ENCODE assay signal across 8 cellular contexts in the genomic region with DNA sequence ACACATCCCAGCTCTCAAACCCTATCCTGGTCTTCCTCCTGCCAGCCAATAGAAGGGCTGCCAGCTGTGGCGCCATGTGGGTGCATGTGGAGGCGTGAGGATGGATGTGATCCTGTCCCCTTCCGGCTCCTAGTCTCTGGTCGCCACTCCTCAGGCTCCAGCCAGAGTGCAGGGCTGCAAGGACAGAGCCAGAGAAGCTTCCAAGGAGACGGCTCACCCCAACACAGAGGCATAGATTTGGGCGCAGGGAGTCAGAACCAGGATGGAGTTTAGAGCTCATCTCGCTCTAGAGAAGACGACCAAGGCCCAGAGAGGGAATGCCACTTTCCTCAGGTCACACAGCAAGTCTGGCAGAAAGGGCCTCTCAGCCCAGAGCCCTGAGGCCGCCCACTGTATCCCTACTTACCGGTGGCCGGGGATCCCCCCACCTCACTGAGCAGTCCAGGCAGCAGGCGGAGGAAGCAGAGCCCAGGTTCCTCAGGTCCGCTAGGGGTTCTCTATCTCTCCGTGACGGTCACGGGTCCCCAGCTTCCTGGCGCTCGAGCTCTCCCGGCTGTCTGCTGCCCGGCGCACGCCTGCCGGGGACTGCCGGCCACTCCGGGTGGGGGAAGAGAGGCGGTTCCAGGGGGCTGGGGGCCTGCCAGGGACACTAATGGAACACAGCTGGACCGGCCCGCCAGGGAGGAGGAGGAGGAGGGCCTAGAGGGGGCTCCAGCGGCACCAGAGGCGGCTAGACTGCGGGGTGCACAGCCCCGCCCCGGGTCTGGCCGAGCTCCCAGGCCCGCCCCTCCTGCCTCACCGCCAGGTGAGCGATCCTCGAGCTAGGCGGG. TPM values are rescaled to one million over a fixed set of nuclear protein-coding genes. Genes with fewer than 3 reads are reported as not detected.
DNase-seq lines count a peak whose midpoint lies in the region; ATAC-seq, FAIRE-seq and TF ChIP-seq lines count a peak whose summit lies in the region.

A gene (minus strand): TSS at position 587 of the 830 bp plus-strand sequence. CDS start 1,824 bp downstream, outside the sequence.

- no peaks in the 10 kb centered on the region for H3K9me2 ChIP-seq in OCI-LY7 (ENCODE audit: insufficient read depth, low read length)

- peak within 1 kb of the TSS; percentile 18 for H3K27ac Mint-ChIP-seq in neural progenitor cell

- CTCF ChIA-PET in OCI-LY7 (lab: Charles Lee; ENCODE audit: unreplicated experiment), result no interaction called here

- H3K4me3 ChIP-seq in neural progenitor cell (peak within 1 kb of the TSS; percentile 49), OCI-LY7 (ENCODE audit: low read depth, low read length, poor library complexity, severe bottlenecking) (no peak within 1 kb of the TSS)

- peaks cover 19% of the 10 kb centered on the region for H3K4me1 ChIP-seq in neural progenitor cell
- H3K4me1 ChIP-seq in OCI-LY7 (ENCODE audit: insufficient read depth, low read length, poor library complexity, severe bottlenecking), result no peaks in the 10 kb centered on the region

- H3K36me3 Mint-ChIP-seq in neural progenitor cell, result no peaks in the 10 kb centered on the region

- TF ChIP-seq POLR2A in GM12892 (IDR thresholded peaks at IDR 0.05; ENCODE audit: low read depth, low read length), result no peak

- H2AFZ ChIP-seq in neural progenitor cell (replicated peaks) (peak within 1 kb of the TSS; percentile 88), OCI-LY7 (ENCODE audit: low read length) (no peak within 1 kb of the TSS)

- H3F3A ChIP-seq in neural progenitor cell (ENCODE audit: low read depth), result peaks cover 5% of the 10 kb centered on the region

- H3K27ac ChIP-seq in neural progenitor cell (no peak within 1 kb of the TSS), OCI-LY7 (ENCODE audit: low read depth, low read length, poor library complexity, severe bottlenecking) (no peak within 1 kb of the TSS)

- ATAC-seq in SK-N-SH treated with all-trans-retinoic acid at 6 μM for 48 hours (peak; percentile 38), HG03108 (IDR thresholded peaks at IDR 0.05; ENCODE audit: unreplicated experiment) (no peak)

- peaks cover 16% of the 10 kb centered on the region for H3K27me3 Mint-ChIP-seq in neural progenitor cell (ENCODE audit: insufficient read depth, low read depth)

- no peak for FAIRE-seq in GM12892 (lab: Jason Lieb, UNC)

- no TSS peak for BruUV-seq in OCI-LY7 (replicated peaks; lab: Mats Ljungman, UMichigan)

- H3K36me3 ChIP-seq in neural progenitor cell (no peaks in the 10 kb centered on the region), OCI-LY7 (ENCODE audit: insufficient read depth, low read length) (no peaks in the 10 kb centered on the region)

- TF ChIP-seq CTCF in neural progenitor cell (IDR thresholded peaks at IDR 0.05), result no peak
- no peak for TF ChIP-seq CTCF in OCI-LY7 (conservative IDR thresholded peaks at IDR 0.05; ENCODE audit: low read length)

- no peaks in the 10 kb centered on the region for H3K9me3 Mint-ChIP-seq in neural progenitor cell

- H3K79me2 ChIP-seq in neural progenitor cell (ENCODE audit: low read depth) (no peaks in the 10 kb centered on the region), OCI-LY7 (ENCODE audit: insufficient read depth, low read depth, low read length) (no peaks in the 10 kb centered on the region)

- H3K27me3 ChIP-seq in neural progenitor cell, result peaks cover 19% of the 10 kb centered on the region

- peaks cover 35% of the 10 kb centered on the region for H3K4me1 Mint-ChIP-seq in neural progenitor cell

- H3K4me2 ChIP-seq in neural progenitor cell (peak within 1 kb of the TSS; percentile 87), OCI-LY7 (ENCODE audit: low read length) (no peak within 1 kb of the TSS)

- H3K4me3 Mint-ChIP-seq in neural progenitor cell, result peak within 1 kb of the TSS; percentile 31

- no peak within 1 kb of the TSS for H3K9ac ChIP-seq in neural progenitor cell

- H3K9me3 ChIP-seq in neural progenitor cell (ENCODE audit: low read depth), result no peaks in the 10 kb centered on the region
- H3K9me3 ChIP-seq in OCI-LY7 (ENCODE audit: low read length), result no peaks in the 10 kb centered on the region

- intact Hi-C loops in OCI-LY7 (cut with micrococcal nuclease; ENCODE audit: unreplicated experiment), result no loop called here

- DNase-seq in GM03348 (ENCODE audit: low spot score), result peak; percentile 94
- peak; percentile 72 for DNase-seq in globus pallidus (ENCODE audit: low spot score)
- DNase-seq in neural progenitor cell (ENCODE audit: low spot score), result peak; percentile 54
- DNase-seq in GM12892 (ENCODE audit: insufficient read length), result no peak
- DNase-seq in OCI-LY7 (ENCODE audit: low spot score), result no peak
- DNase-seq in stimulated activated naive CD4-positive, alpha-beta T cell (lab: John Stamatoyannopoulos, UW), result no peak

- POLR2A ChIA-PET in OCI-LY7 (lab: Charles Lee), result interaction anchor here (0.6 to 1.1 kb wide), 3 partner anchors 10 to 872 kb away, joined by 3 to 6 read pairs (median 3); no protein-coding TSS in a partner anchor

- H4K20me1 ChIP-seq in neural progenitor cell (ENCODE audit: low read depth) (no peaks in the 10 kb centered on the region), OCI-LY7 (ENCODE audit: insufficient read depth, low read length) (no peaks in the 10 kb centered on the region)

TF ChIP-seq in SK-N-SH treated with all-trans-retinoic acid at 6 μM for 48 hours, 23 proteins besides CTCF, POLR2A, EP300 and RAD21:
- TF ChIP-seq TCF4 (CRISPR knock-in tag; IDR thresholded peaks at IDR 0.05; ENCODE audit: borderline replicate concordance) (peak; percentile 23; the same call in 1 of the 2 replicates), SNAI2 (CRISPR knock-in tag; IDR thresholded peaks at IDR 0.05) (no peak)

RNA-seq across cellular contexts. Expression of the gene that starts here (rescaled TPM):
- 0.22 and 7.0 TPM in 2 replicates for total RNA-seq in neural progenitor cell (ENCODE audit: low replicate concordance)
- polyA plus RNA-seq in GM12892 (2012; ENCODE audit: missing spikeins), result 0.36 TPM
- not detected in 2 replicates for total RNA-seq in OCI-LY7 (2014; rRNA removed; shearing (Covaris generic))
- not detected in 2 replicates for total RNA-seq in OCI-LY7 (2022)

Comparison
In these comparisons a context has a peak if more than half of its experiments do, and no peak if none do; other contexts are left out.
1. DNase-seq: peak in GM03348 (single experiment), globus pallidus (single experiment) and neural progenitor cell (single experiment); none in GM12892 (single experiment), OCI-LY7 (single experiment) and stimulated activated naive CD4-positive, alpha-beta T cell (0 of 6).